8 cellular contexts compared by ENCODE assay signal in the genomic region with DNA sequence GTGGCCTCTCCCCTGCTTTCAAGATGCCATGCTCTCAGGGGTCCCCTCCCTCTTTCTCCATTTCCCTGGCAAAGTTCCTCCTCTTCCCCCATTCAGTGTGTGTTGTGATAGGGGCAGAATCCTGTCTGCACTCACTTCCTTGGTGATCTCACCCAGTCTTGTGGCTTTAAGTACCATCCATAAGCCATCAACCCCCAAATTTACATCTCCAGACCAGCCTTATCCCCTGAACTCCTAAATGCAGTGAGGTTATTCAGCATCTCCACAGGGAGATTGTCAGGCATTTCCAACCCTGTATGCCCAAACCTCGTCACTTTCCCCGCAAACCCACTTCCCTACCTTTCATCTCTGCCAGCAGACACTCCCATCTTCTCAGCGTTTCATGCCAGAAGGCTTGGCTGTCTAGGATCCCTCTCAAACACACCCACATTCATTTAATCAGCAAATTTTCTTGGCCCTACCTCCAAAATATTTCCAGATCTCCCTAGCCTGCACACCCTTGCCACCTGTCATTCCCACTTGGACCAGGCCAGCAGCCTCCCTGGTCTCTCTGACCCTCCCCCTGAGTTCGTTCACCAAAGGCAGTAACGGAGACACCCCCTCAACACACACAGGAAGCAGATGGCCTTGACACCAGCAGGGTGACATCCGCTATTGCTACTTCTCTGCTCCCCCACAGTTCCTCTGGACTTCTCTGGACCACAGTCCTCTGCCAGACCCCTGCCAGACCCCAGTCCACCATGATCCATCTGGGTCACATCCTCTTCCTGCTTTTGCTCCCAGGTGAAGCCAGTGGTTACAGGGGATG. TPM values are rescaled to one million over a fixed set of nuclear protein-coding genes. Genes with fewer than 3 reads are reported as not detected.
DNase-seq lines count a peak whose midpoint lies in the region; ATAC-seq, FAIRE-seq and TF ChIP-seq lines count a peak whose summit lies in the region.

Gene HCST (plus strand): TSS at position 676 of the 808 bp plus-strand sequence. CDS start 65 bp downstream, at position 741.

- peak within 1 kb of the TSS; percentile 14 for H3K27ac Mint-ChIP-seq in chondrocyte (ENCODE audit: unreplicated experiment)

- peaks cover 34% of the 10 kb centered on the region for H3K4me1 Mint-ChIP-seq in chondrocyte (ENCODE audit: low read depth)

- peaks cover 6% of the 10 kb centered on the region for H3K36me3 ChIP-seq in muscle layer of colon (ENCODE audit: insufficient read depth, low read length)

- no peaks in the 10 kb centered on the region for H3K36me3 Mint-ChIP-seq in chondrocyte (ENCODE audit: low read depth)

- peak; percentile 93 for FAIRE-seq in GM12892 (lab: Jason Lieb, UNC)

- DNase-seq in GM12892 (ENCODE audit: insufficient read length) (no peak), SW480 (ENCODE audit: low spot score) (peak; percentile 66), chondrocyte (ENCODE audit: low spot score) (no peak), NCI-H524 treated with DMSO at 0.1 percent for 48 hours (lab: John Stamatoyannopoulos, UW) (no peak)

- peaks cover 11% of the 10 kb centered on the region for H3K4me1 ChIP-seq in muscle layer of colon (ENCODE audit: insufficient read depth, low read length)

- TF ChIP-seq POLR2A in GM12892 (IDR thresholded peaks at IDR 0.05; ENCODE audit: low read depth, low read length): peak; percentile 55; the same call in 1 of the 2 replicates

- no peaks in the 10 kb centered on the region for H3K9me3 Mint-ChIP-seq in chondrocyte (ENCODE audit: low read depth)

- ATAC-seq in GM21390 (IDR thresholded peaks at IDR 0.05; ENCODE audit: unreplicated experiment): no peak
- no peak for ATAC-seq in activated CD4-positive, CD25-positive, alpha-beta regulatory T cell treated with anti-CD3 and anti-CD28 coated beads, Interleukin-2, amount 50 U/mL, for 24 hours

- H3K9ac ChIP-seq in muscle layer of colon (ENCODE audit: low read length): no peak within 1 kb of the TSS

- no peaks in the 10 kb centered on the region for H3K27me3 ChIP-seq in muscle layer of colon (ENCODE audit: control insufficient read depth in 1 of 2, insufficient read depth in 2 of 2, low read length in 2 of 2)

- H3K27ac ChIP-seq in 22Rv1 (0 out of 2 replicates have a peak within 1 kb of the TSS, but pooled peaks have one; percentile 20), muscle layer of colon (ENCODE audit: low read depth, low read length) (peak within 1 kb of the TSS; percentile 58)

- no peaks in the 10 kb centered on the region for H3K27me3 Mint-ChIP-seq in chondrocyte (ENCODE audit: low read depth)

- H3K9me3 ChIP-seq in muscle layer of colon (ENCODE audit: low read length): no peaks in the 10 kb centered on the region

- H3K4me3 ChIP-seq in muscle layer of colon (ENCODE audit: low read depth in 1 of 2, low read length in 2 of 2): peak within 1 kb of the TSS in 1 of 2 donors; percentile 13

- TF ChIP-seq CTCF in 22Rv1 (IDR thresholded peaks at IDR 0.05) (no peak), chondrocyte (IDR thresholded peaks at IDR 0.05) (no peak)

- H3K4me3 Mint-ChIP-seq in chondrocyte (ENCODE audit: unreplicated experiment): peak within 1 kb of the TSS; percentile 53

RNA-seq across cellular contexts. Expression of gene HCST, which starts in this region (rescaled TPM):
- polyA plus RNA-seq in GM12892 (2012; ENCODE audit: missing spikeins): 16.9 TPM
- 0.50 to 1.0 TPM in 2 of 3 replicates, not detected in the other for total RNA-seq in chondrocyte
